In genomic region chr4:186037692-186038658, GRCh38 we compare ENCODE assay signal across 8 cellular contexts. TPM values are rescaled to one million over a fixed set of nuclear protein-coding genes. Genes with fewer than 3 reads are reported as not detected.
A peak's percentile ranks its signal among the peaks of the same experiment; 100 is the strongest.
DNase-seq lines count a peak whose midpoint lies in the region; ATAC-seq, FAIRE-seq and TF ChIP-seq lines count a peak whose summit lies in the region.

No MANE protein-coding gene starts in this region.

- TF ChIP-seq CTCF in A673 (conservative IDR thresholded peaks at IDR 0.05; ENCODE audit: low read depth, low read length) (peak; percentile 79), pancreas (IDR thresholded peaks at IDR 0.05) (peak; percentile 55 to 81 (median 67))

- peak; percentile 74 for DNase-seq in A673 (ENCODE audit: low spot score)
- peak; percentile 87 for DNase-seq in GM03348 (ENCODE audit: low spot score)
- DNase-seq in NCI-H1694 treated with DMSO at 0.1 percent for 48 hours (lab: John Stamatoyannopoulos, UW), result peak; percentile 57
- peak; percentile 5 to 12 for DNase-seq in activated CD4-positive, alpha-beta T cell treated with anti-CD3 and anti-CD28 coated beads, Interleukin-2, amount 50 U/mL, for 48 hours
- peak; percentile 86 for DNase-seq in glomerular endothelial cell (ENCODE audit: extremely low read depth, low read depth, low spot score)
- peak in 3 of 6 donors; percentile 53 to 72 (median 63) for DNase-seq in pancreas

- POLR2A ChIA-PET in A673 (lab: Charles Lee; ENCODE audit: low non-redundant PET), result no interaction called here

- H3K9me3 ChIP-seq in A673 (ENCODE audit: low read depth, low read length, poor library complexity, severe bottlenecking) (no peaks in the 10 kb centered on the region), pancreas (no peaks in the 10 kb centered on the region)

- peaks cover 30% of the 10 kb centered on the region for H3K27me3 ChIP-seq in A673 (replicated peaks; ENCODE audit: insufficient read depth, low read depth, low read length, poor library complexity)
- H3K27me3 ChIP-seq in pancreas, result no peaks in the 10 kb centered on the region

- CTCF ChIA-PET in A673 (lab: Charles Lee), result interaction anchor here (0.6 to 2.0 kb wide), 10 partner anchors 11 to 998 kb away, joined by 3 to 20 read pairs (median 4); partner anchors contain the start of gene SLC25A4

- no peak overlapping the region for H3K4me3 ChIP-seq in A673 (ENCODE audit: low read depth, low read length, poor library complexity, severe bottlenecking)
- H3K4me3 ChIP-seq in pancreas, result no peak overlapping the region

- peak; percentile 93 for FAIRE-seq in pancreas (lab: Jason Lieb, UNC)

- H3K4me1 ChIP-seq in A673 (ENCODE audit: insufficient read depth, low read length, poor library complexity, severe bottlenecking), result no peaks in the 10 kb centered on the region
- H3K4me1 ChIP-seq in pancreas, result peaks cover 0 to 4% (median 0%) of the 10 kb centered on the region in 3 donors

- 18% methylated on average over 12 of the region's 12 CpGs for WGBS in pancreas, 2 donors

- no peak overlapping the region for H3K27ac ChIP-seq in A673 (ENCODE audit: low read depth, low read length, poor library complexity, severe bottlenecking)
- no peak overlapping the region for H3K27ac ChIP-seq in pancreas

- ATAC-seq in HG02610 (IDR thresholded peaks at IDR 0.05; ENCODE audit: unreplicated experiment), result peak; percentile 65
- ATAC-seq in pancreas, result peak; percentile 85 to 99 (median 96)
- no peak for ATAC-seq in HG03135 (IDR thresholded peaks at IDR 0.05; ENCODE audit: unreplicated experiment)

- BruUV-seq in A673 (replicated peaks; lab: Mats Ljungman, UMichigan), result no TSS peak

- no peaks in the 10 kb centered on the region for H3K36me3 ChIP-seq in A673 (ENCODE audit: insufficient read depth, low read length, poor library complexity, severe bottlenecking)
- H3K36me3 ChIP-seq in pancreas, result no peaks in the 10 kb centered on the region

- intact Hi-C loops in A673 (cut with micrococcal nuclease; ENCODE audit: unreplicated experiment) (loop anchor here (5.0 to 10.0 kb wide), 2 partner anchors 396 to 1023 kb away; partner anchors contain the start of gene HELT), pancreas (cut with DNase I) (no loop called here)

RNA-seq across cellular contexts. Expression of gene TLR3, which starts 31.0 kb away (rescaled TPM):
- total RNA-seq in A673 (2021) (1.8 and 2.5 TPM in 2 replicates), glomerular endothelial cell (2.9 and 7.4 TPM in 2 replicates), pancreas (10 to 100 TPM in 3 of 6 donors, 1 to 10 TPM in 3; 5.8 to 19.1 (median 9.3) TPM)
- polyA plus RNA-seq in pancreas, result 1 to 10 TPM in 1 of 2 donors, under 1 TPM in 1; 0.99 to 1.9 TPM
